18 cellular contexts compared by ENCODE assay signal in the genomic region with DNA sequence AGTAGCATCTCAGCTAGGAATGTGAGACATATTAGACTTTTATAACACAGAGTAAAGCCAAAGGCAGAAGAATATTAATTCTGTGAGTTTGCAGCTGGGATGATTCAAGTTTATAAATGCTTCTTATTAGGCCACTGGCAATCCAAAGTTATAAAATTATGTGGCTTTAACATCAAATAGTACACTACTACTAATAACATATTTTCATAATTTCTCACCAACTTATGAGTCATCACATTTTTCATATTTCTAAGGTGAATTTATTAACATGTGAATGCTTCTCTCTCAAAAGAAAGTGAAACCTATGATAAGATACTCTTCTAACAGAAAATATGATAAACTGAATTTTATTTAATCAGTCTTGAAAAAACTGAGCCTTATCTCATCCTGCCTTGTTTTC.
DNase-seq lines count a peak whose midpoint lies in the region; ATAC-seq lines count a peak whose summit lies in the region.
"Had no signal": no experiment of that assay in that cellular context is flagged by ENCODE, and none has a peak within 500 bp of the region (broad histone marks: within the 10 kb centered on the region; RNA-seq: fewer than 3 reads in every experiment).

No MANE protein-coding gene starts in this region.

- no peak overlapping the region for H3K4me3 ChIP-seq in adipocyte (ENCODE audit: low read length)

- H3K27me3 ChIP-seq in adipocyte (replicated peaks; ENCODE audit: control insufficient read depth, insufficient read depth, low read length): no peaks in the 10 kb centered on the region
- H3K27me3 ChIP-seq: BE2C had no signal

- H3K9me3 ChIP-seq in adipocyte (ENCODE audit: control insufficient read depth, low read length): peaks cover 14% of the 10 kb centered on the region

- no peaks in the 10 kb centered on the region for H3K4me1 ChIP-seq in adipocyte (ENCODE audit: control insufficient read depth, insufficient read depth, low read length)
- H3K4me1 ChIP-seq: BE2C had no signal

- DNase-seq in EL (peak; percentile 48), NCI-H226 (peak; percentile 51), adipocyte (ENCODE audit: low read depth) (peak; percentile 5), iris pigment epithelial cell (ENCODE audit: low read depth) (peak; percentile 21), mucosa of gallbladder (ENCODE audit: low spot score) (no peak), NCI-H1417 treated with DMSO at 0.1 percent for 48 hours (lab: John Stamatoyannopoulos, UW) (no peak)
- DNase-seq: DMS53, Karpas-422, MV-4-11, NCI-H1105 treated with DMSO at 0.1 percent for 48 hours, NCI-H1694, NCI-H2081, NCI-H2171, NCI-H446, NCI-H526, SHP77 had no signal

- H3K9ac ChIP-seq in adipocyte (ENCODE audit: low read length): no peak overlapping the region

- H3K36me3 ChIP-seq in adipocyte (ENCODE audit: control insufficient read depth, insufficient read depth, low read length, severe bottlenecking): no peaks in the 10 kb centered on the region
- H3K36me3 ChIP-seq: BE2C had no signal

- no peak for ATAC-seq in HG02970 (IDR thresholded peaks at IDR 0.05; ENCODE audit: low FRiP score, unreplicated experiment)

Comparison
In these comparisons a context has a peak if more than half of its experiments do, and no peak if none do; other contexts are left out.
1. DNase-seq: peak in EL (single experiment), NCI-H226 (single experiment), adipocyte (single experiment) and iris pigment epithelial cell (single experiment); none in mucosa of gallbladder (single experiment) and NCI-H1417 treated with DMSO at 0.1 percent for 48 hours (single experiment).